8 cellular contexts compared by ENCODE assay signal in the genomic region with DNA sequence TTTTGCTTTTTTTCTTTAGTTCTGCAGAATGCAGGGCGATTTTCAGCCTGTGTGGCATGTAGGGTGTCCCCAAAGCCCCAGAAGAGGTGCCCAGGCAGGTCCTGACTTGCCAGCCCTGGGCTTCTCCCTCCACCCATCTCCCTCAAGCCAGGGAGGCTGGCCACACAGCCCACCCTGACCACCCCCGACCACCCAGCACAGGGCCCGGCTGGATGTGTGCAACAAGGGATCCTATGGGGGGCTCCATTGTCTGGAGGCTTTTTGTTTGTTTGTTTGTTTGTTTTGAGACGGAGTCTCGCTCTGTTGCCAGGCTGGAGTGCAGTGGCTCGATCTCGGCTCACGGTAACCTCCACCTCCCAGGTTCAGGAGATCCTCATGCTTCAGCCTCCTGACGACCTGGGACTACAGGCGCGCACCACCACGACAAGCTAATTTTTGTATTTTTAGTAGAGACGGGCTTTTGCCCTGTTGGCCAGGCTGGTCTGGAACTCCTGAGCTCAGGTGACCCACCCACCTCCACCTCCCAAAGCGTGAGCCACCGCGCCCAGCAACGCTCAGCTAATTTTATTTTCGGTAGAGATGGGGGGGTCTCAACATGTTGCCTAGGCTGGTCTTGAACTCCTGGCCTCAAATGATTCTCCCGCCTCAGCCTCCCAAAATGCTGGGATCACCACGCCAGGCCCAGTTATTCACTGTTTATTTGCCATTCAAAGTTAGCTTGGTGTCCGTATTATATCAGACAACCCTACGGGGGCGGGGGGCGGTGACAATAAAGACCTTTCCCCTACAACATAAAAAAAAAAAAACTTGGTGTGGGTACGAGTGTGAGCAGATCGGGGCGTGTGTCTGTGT. TPM values are rescaled to one million over a fixed set of nuclear protein-coding genes. Genes with fewer than 3 reads are reported as not detected.
A peak's percentile ranks its signal among the peaks of the same experiment; 100 is the strongest.
DNase-seq lines count a peak whose midpoint lies in the region; ATAC-seq and TF ChIP-seq lines count a peak whose summit lies in the region.

No MANE protein-coding gene starts in this region.

- no peaks in the 10 kb centered on the region for H3K27me3 Mint-ChIP-seq in Caco-2 (ENCODE audit: insufficient read depth, unreplicated experiment)
- no peaks in the 10 kb centered on the region for H3K27me3 Mint-ChIP-seq in T-cell

- no TSS peak for BruUV-seq in Caco-2 (replicated peaks; lab: Mats Ljungman, UMichigan)

- peak overlapping the region; percentile 47 for H3K9ac ChIP-seq in rectal smooth muscle tissue (ENCODE audit: low read length)

- DNase-seq in Caco-2 = no peak
- DNase-seq in T-cell = no peak
- no peak for DNase-seq in esophagus squamous epithelium (lab: John Stamatoyannopoulos, UW)
- DNase-seq in glomerular visceral epithelial cell (ENCODE audit: extremely low spot score) = no peak
- no peak for DNase-seq in HK-2 (ENCODE audit: unreplicated experiment)

- peaks cover 14% of the 10 kb centered on the region for H3K36me3 Mint-ChIP-seq in Caco-2 (ENCODE audit: insufficient read depth, unreplicated experiment)
- no peaks in the 10 kb centered on the region for H3K36me3 Mint-ChIP-seq in T-cell

- H3K9me3 Mint-ChIP-seq in Caco-2 (ENCODE audit: unreplicated experiment) = no peaks in the 10 kb centered on the region
- no peaks in the 10 kb centered on the region for H3K9me3 Mint-ChIP-seq in T-cell

- H3K36me3 ChIP-seq in Caco-2 (ENCODE audit: control insufficient read depth, insufficient read depth, low read length) (no peaks in the 10 kb centered on the region), esophagus squamous epithelium (no peaks in the 10 kb centered on the region), rectal smooth muscle tissue (ENCODE audit: control insufficient read depth, insufficient read depth, low read length) (no peaks in the 10 kb centered on the region)

- intact Hi-C loops in Caco-2 (cut with micrococcal nuclease; ENCODE audit: unreplicated experiment) (no loop called here), esophagus squamous epithelium (cut with DNase I) (no loop called here)

- H3K9me3 ChIP-seq in Caco-2 = no peaks in the 10 kb centered on the region
- H3K9me3 ChIP-seq in esophagus squamous epithelium = no peaks in the 10 kb centered on the region

- H3K27ac Mint-ChIP-seq in Caco-2 (ENCODE audit: unreplicated experiment) (peak overlapping the region; percentile 97), T-cell (peak overlapping the region; percentile 81 to 85)

- TF ChIP-seq POLR2A in esophagus squamous epithelium (IDR thresholded peaks at IDR 0.05) = no peak

- H3K4me1 ChIP-seq in Caco-2 (peaks cover 24% of the 10 kb centered on the region), esophagus squamous epithelium (peaks cover 72 to 96% (median 80%) of the 10 kb centered on the region in 3 donors), rectal smooth muscle tissue (ENCODE audit: control insufficient read depth, insufficient read depth, low read length) (peaks cover 27% of the 10 kb centered on the region)

- H3K4me1 Mint-ChIP-seq in Caco-2 (ENCODE audit: low read depth, unreplicated experiment) = no peaks in the 10 kb centered on the region
- peaks cover 48 to 65% (median 56%) of the 10 kb centered on the region in 3 donors for H3K4me1 Mint-ChIP-seq in T-cell

- CTCF ChIA-PET in Caco-2 (lab: Charles Lee) (no interaction called here), T-cell (lab: Charles Lee) (interaction anchor here in 1 of 2 donors (0.5 kb wide), 1 partner anchor 14 kb away, joined by 3 read pairs; no protein-coding TSS in a partner anchor)

- H3K27ac ChIP-seq in esophagus squamous epithelium (peak overlapping the region; percentile 98 to 99 (median 99)), rectal smooth muscle tissue (ENCODE audit: low read depth, low read length) (peak overlapping the region; percentile 96)

- no peak overlapping the region for H3K4me3 Mint-ChIP-seq in Caco-2 (ENCODE audit: unreplicated experiment)
- H3K4me3 Mint-ChIP-seq in T-cell = peak overlapping the region in 2 of 3 donors; percentile 21 to 89

- POLR2A ChIA-PET in Caco-2 (lab: Charles Lee) = no interaction called here
- POLR2A ChIA-PET in T-cell (lab: Charles Lee) = interaction anchor here in 1 of 2 donors (0.6 kb wide), 2 partner anchors 27 to 122 kb away, joined by 3 read pairs; no protein-coding TSS in a partner anchor

- no peak overlapping the region for H3K4me3 ChIP-seq in Caco-2 (ENCODE audit: low read depth, low read length)
- H3K4me3 ChIP-seq in esophagus squamous epithelium = no peak overlapping the region
- H3K4me3 ChIP-seq in rectal smooth muscle tissue (ENCODE audit: low read length) = no peak overlapping the region

- ATAC-seq in T-cell (replicated peaks in 1 of 4) (no peak), GM18870 (IDR thresholded peaks at IDR 0.05; ENCODE audit: unreplicated experiment) (no peak), GM21447 (IDR thresholded peaks at IDR 0.05; ENCODE audit: unreplicated experiment) (no peak)

- WGBS in esophagus squamous epithelium, 2 donors = 78 to 79% methylated on average over 14 to 22 of the region's 27 CpGs

- no peaks in the 10 kb centered on the region for H3K27me3 ChIP-seq in Caco-2 (replicated peaks; ENCODE audit: control insufficient read depth, insufficient read depth, low read length)
- no peaks in the 10 kb centered on the region for H3K27me3 ChIP-seq in esophagus squamous epithelium
- no peaks in the 10 kb centered on the region for H3K27me3 ChIP-seq in rectal smooth muscle tissue (ENCODE audit: control insufficient read depth, insufficient read depth, low read length)

- no peak for TF ChIP-seq CTCF in Caco-2 (IDR thresholded peaks at IDR 0.05; ENCODE audit: insufficient read depth in 1 of 2, low read depth in 1 of 2, low read length in 1 of 2, severe bottlenecking in 1 of 2, unreplicated experiment in 1 of 2)
- TF ChIP-seq CTCF in esophagus squamous epithelium (IDR thresholded peaks at IDR 0.05) = no peak

RNA-seq across cellular contexts. Expression of a gene that starts 7.8 kb away (rescaled TPM):
- total RNA-seq in Caco-2 (2022) = 136 and 162 TPM in 2 replicates
- total RNA-seq in T-cell = 100 to 1,000 TPM; 196 to 242 (median 234) TPM
- 100 to 1,000 TPM; 147 to 300 (median 189) TPM for total RNA-seq in esophagus squamous epithelium

RNA-seq across cellular contexts. Expression of a gene that starts 37.3 kb away (rescaled TPM):
- total RNA-seq in Caco-2 (2022) (10.8 and 11.7 TPM in 2 replicates), T-cell (100 to 1,000 TPM in 4 of 5 donors, 10 to 100 TPM in 1; 98.6 to 162 (median 142) TPM), esophagus squamous epithelium (10 to 100 TPM; 22.9 to 26.9 (median 23.6) TPM)

RNA-seq across cellular contexts. Expression of a gene that starts 37.9 kb away (rescaled TPM):
- total RNA-seq in Caco-2 (2022) = 1.1 and 1.6 TPM in 2 replicates
- total RNA-seq in T-cell = 10 to 100 TPM; 14.0 to 23.5 (median 19.7) TPM
- 10 to 100 TPM in 1 of 4 donors, 1 to 10 TPM in 2, not detected in 1; 3.0 to 11.4 (median 3.2) TPM for total RNA-seq in esophagus squamous epithelium

RNA-seq across cellular contexts. Expression of a gene that starts 43.3 kb away (rescaled TPM):
- total RNA-seq in Caco-2 (2022) = 47.0 and 52.2 TPM in 2 replicates
- total RNA-seq in T-cell = 10 to 100 TPM; 52.2 to 79.8 (median 73.6) TPM
- 10 to 100 TPM; 42.3 to 79.0 (median 63.8) TPM for total RNA-seq in esophagus squamous epithelium
